ENCODE assay signal across 17 cellular contexts in the genomic region with DNA sequence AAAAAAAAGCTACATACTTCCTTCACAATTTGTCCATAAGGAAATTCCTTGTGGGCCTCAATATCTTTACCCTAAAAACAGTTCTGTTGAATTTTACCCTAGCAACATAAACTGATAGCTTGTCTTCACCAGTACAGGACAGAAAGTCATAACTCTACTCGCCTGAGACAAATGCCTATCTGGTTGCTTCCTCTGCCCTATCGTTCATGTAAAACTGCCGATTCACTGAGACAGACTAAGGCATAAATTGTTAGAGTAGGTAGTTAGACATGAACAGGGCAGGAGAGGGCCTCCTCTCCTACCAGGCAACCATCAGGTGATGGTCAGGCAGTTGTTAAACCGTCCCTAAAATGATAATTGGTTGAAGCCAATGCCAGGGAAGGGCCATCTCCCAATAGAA. TPM values are rescaled to one million over a fixed set of nuclear protein-coding genes. Genes with fewer than 3 reads are reported as not detected.
DNase-seq lines count a peak whose midpoint lies in the region; ATAC-seq, FAIRE-seq and TF ChIP-seq lines count a peak whose summit lies in the region.
"Had no signal": no experiment of that assay in that cellular context is flagged by ENCODE, and none has a peak within 500 bp of the region (broad histone marks: within the 10 kb centered on the region; RNA-seq: fewer than 3 reads in every experiment).

No MANE protein-coding gene starts in this region.

- peak overlapping the region; percentile 25; the same call in 1 of the 2 replicates for H2AFZ ChIP-seq in KMS-11 (ENCODE audit: low read depth)
- no peak overlapping the region for H2AFZ ChIP-seq in mesenchymal stem cell (ENCODE audit: low read depth, low read length)

- WGBS in mesenchymal stem cell, result 90% methylated on average over 4 of the region's 4 CpGs
- 91 to 95% (median 94%) methylated on average over 4 of the region's 4 CpGs for WGBS in small intestine, 3 donors

- in situ Hi-C loops in brain microvascular endothelial cell (cut with HindIII; ENCODE audit: low pct_ligation_motif_present, low sequenced_read_pairs) (no loop called here), KBM-7 (cut with MboI; ENCODE audit: low pct_unique_long_range_greater_than_20kb, low sequenced_read_pairs) (no loop called here)

- no peak overlapping the region for H2BK5ac ChIP-seq in mesenchymal stem cell (ENCODE audit: low read depth, low read length, poor library complexity, severe bottlenecking)

- H3K27ac ChIP-seq in 22Rv1 (peak overlapping the region; percentile 30; the same call in 1 of the 2 replicates), KMS-11 (peak overlapping the region; percentile 95), brain microvascular endothelial cell (peak overlapping the region; percentile 78), mesenchymal stem cell (ENCODE audit: low read length, poor library complexity, severe bottlenecking) (peak overlapping the region; percentile 97), small intestine (ENCODE audit: low read depth in 1 of 2, low read length in 1 of 2) (no peak overlapping the region)

- DNase-seq in brain microvascular endothelial cell (no peak), mesenchymal stem cell (peak; percentile 18), NCI-H748 treated with DMSO at 0.1 percent for 48 hours (lab: John Stamatoyannopoulos, UW) (no peak), KBM-7 (no peak), small intestine (no peak)
- DNase-seq: activated gamma-delta T cell treated with Interleukin-2 at 50 U/mL for 16 hours; H7; head of caudate nucleus; NCI-H2171 treated with DMSO at 0.1 percent for 48 hours; NK-92 treated with Interleukin-12 subunit alpha and Interleukin-12 subunit beta, amount 100 ng/mL, for 24 hours; SHP77 treated with DMSO at 0.1 percent for 48 hours; stimulated activated naive CD8-positive, alpha-beta T cell treated with anti-CD3 and anti-CD28 coated beads, Interleukin-15, amount 100 ng/mL, for 72 hours had no signal

- no peaks in the 10 kb centered on the region for H4K20me1 ChIP-seq in KMS-11 (ENCODE audit: insufficient read depth)

- FAIRE-seq in small intestine (lab: Jason Lieb, UNC), result no peak

- H3K18ac ChIP-seq in mesenchymal stem cell (ENCODE audit: low read depth in 1 of 2, low read length in 2 of 2), result peak overlapping the region; percentile 1 to 69

- peak overlapping the region in 1 of 2 experiments; percentile 89 for H2BK12ac ChIP-seq in mesenchymal stem cell (ENCODE audit: low read length in 2 of 2)

- no peaks in the 10 kb centered on the region for H3K79me1 ChIP-seq in mesenchymal stem cell (replicated peaks; ENCODE audit: low read length, poor library complexity, severe bottlenecking)

- H2AK5ac ChIP-seq in mesenchymal stem cell (ENCODE audit: low read length, severe bottlenecking), result no peak overlapping the region

- no peak overlapping the region for H4K8ac ChIP-seq in mesenchymal stem cell (ENCODE audit: low read length)

- H3K79me2 ChIP-seq in KMS-11 (ENCODE audit: insufficient read depth, low read depth), result no peaks in the 10 kb centered on the region

- no peak overlapping the region for H3K14ac ChIP-seq in mesenchymal stem cell (ENCODE audit: low read length in 2 of 2)

- H2BK15ac ChIP-seq in mesenchymal stem cell (ENCODE audit: low read depth, poor library complexity, severe bottlenecking), result no peak overlapping the region

- H2BK120ac ChIP-seq in mesenchymal stem cell (ENCODE audit: low read depth, low read length), result no peak overlapping the region

- no peak overlapping the region for H3K4ac ChIP-seq in mesenchymal stem cell (ENCODE audit: low read depth in 1 of 2, low read length in 2 of 2)

- no peak for ATAC-seq in HG02840 (IDR thresholded peaks at IDR 0.05; ENCODE audit: low FRiP score, unreplicated experiment)
- ATAC-seq: stimulated activated naive CD8-positive, alpha-beta T cell treated with anti-CD3 and anti-CD28 coated beads, Interleukin-15, amount 100 ng/mL, for 72 hours had no signal

- no peak overlapping the region for H4K91ac ChIP-seq in mesenchymal stem cell (ENCODE audit: low read length)

- H3K4me1 ChIP-seq in KMS-11 (ENCODE audit: low read depth, poor library complexity, severe bottlenecking), result peaks cover 89% of the 10 kb centered on the region
- H3K4me1 ChIP-seq in mesenchymal stem cell (ENCODE audit: control insufficient read depth, insufficient read depth, low read depth, low read length), result peaks cover 11% of the 10 kb centered on the region
- peaks cover 0 to 5% of the 10 kb centered on the region in 2 donors for H3K4me1 ChIP-seq in small intestine (ENCODE audit: control insufficient read depth in 2 of 2, insufficient read depth in 1 of 2, low read depth in 1 of 2, low read length in 1 of 2)
- H3K4me1 ChIP-seq: breast epithelium had no signal

- H3K4me2 ChIP-seq in KMS-11 (peak overlapping the region; percentile 83), mesenchymal stem cell (ENCODE audit: low read length, poor library complexity, severe bottlenecking) (no peak overlapping the region)

- TF ChIP-seq CTCF in 22Rv1 (IDR thresholded peaks at IDR 0.05) (no peak), KMS-11 (conservative IDR thresholded peaks at IDR 0.05; ENCODE audit: low read depth, low read length) (no peak), brain microvascular endothelial cell (IDR thresholded peaks at IDR 0.05; ENCODE audit: low read depth, low read length, missing control alignments) (no peak)

- H3K9me3 ChIP-seq in mesenchymal stem cell (ENCODE audit: control insufficient read depth, low read length) (no peaks in the 10 kb centered on the region), small intestine (ENCODE audit: control insufficient read depth, low read depth) (no peaks in the 10 kb centered on the region)
- H3K9me3 ChIP-seq: breast epithelium had no signal

- H3K36me3 ChIP-seq in KMS-11 (ENCODE audit: insufficient read depth) (no peaks in the 10 kb centered on the region), brain microvascular endothelial cell (replicated peaks) (no peaks in the 10 kb centered on the region), mesenchymal stem cell (ENCODE audit: control insufficient read depth in 1 of 2, insufficient read depth in 2 of 2, low read depth in 1 of 2, low read length in 2 of 2) (no peaks in the 10 kb centered on the region), small intestine (ENCODE audit: control insufficient read depth in 2 of 2, insufficient read depth in 2 of 2, low read length in 2 of 2) (no peaks in the 10 kb centered on the region)
- H3K36me3 ChIP-seq: breast epithelium had no signal

- H3K4me3 ChIP-seq in KMS-11 (IDR thresholded peaks at IDR 0.05; ENCODE audit: insufficient read depth, low read depth, low read length) (no peak overlapping the region), brain microvascular endothelial cell (ENCODE audit: low read depth, low read length) (no peak overlapping the region), mesenchymal stem cell (ENCODE audit: insufficient read depth in 1 of 2, low read depth in 1 of 2, low read length in 2 of 2) (peak overlapping the region in 1 of 2 experiments; percentile 49), small intestine (ENCODE audit: low read depth in 1 of 2, low read length in 2 of 2) (no peak overlapping the region)
- H3K4me3 ChIP-seq: breast epithelium had no signal

- H3K9ac ChIP-seq in KMS-11 (peak overlapping the region; percentile 68; the same call in 1 of the 2 replicates), mesenchymal stem cell (ENCODE audit: low read length) (peak overlapping the region; percentile 89)

- no peaks in the 10 kb centered on the region for H3K27me3 ChIP-seq in KMS-11 (ENCODE audit: insufficient read depth, low read depth)
- H3K27me3 ChIP-seq in brain microvascular endothelial cell (replicated peaks), result no peaks in the 10 kb centered on the region
- H3K27me3 ChIP-seq in mesenchymal stem cell (ENCODE audit: control insufficient read depth in 1 of 2, insufficient read depth in 1 of 2, low read length in 2 of 2), result no peaks in the 10 kb centered on the region
- no peaks in the 10 kb centered on the region for H3K27me3 ChIP-seq in small intestine (ENCODE audit: control insufficient read depth in 2 of 2, insufficient read depth in 2 of 2, low read length in 2 of 2)
- H3K27me3 ChIP-seq: breast epithelium had no signal

- no peak overlapping the region for H3K23ac ChIP-seq in mesenchymal stem cell (ENCODE audit: low read length in 2 of 2)

RNA-seq across cellular contexts. Expression of a gene that starts 25.0 kb away (rescaled TPM):
- 29.1 TPM for polyA plus RNA-seq in mesenchymal stem cell (2013, experiment 1 of 2)
- 30.3 TPM for polyA plus RNA-seq in mesenchymal stem cell (2013, experiment 2 of 2)
- 10 to 100 TPM; 16.2 to 17.2 (median 16.6) TPM for polyA plus RNA-seq in small intestine

RNA-seq across cellular contexts. Expression of a gene that starts 25.1 kb away (rescaled TPM):
- 0.03 TPM for polyA plus RNA-seq in mesenchymal stem cell (2013, experiment 1 of 2)
- polyA plus RNA-seq in mesenchymal stem cell (2013, experiment 2 of 2), result not detected
- not detected for polyA plus RNA-seq in small intestine
- polyA plus RNA-seq: neural cell had no signal

RNA-seq across cellular contexts. Expression of a gene that starts 39.6 kb away (rescaled TPM):
- polyA plus RNA-seq in mesenchymal stem cell (2013, experiment 1 of 2), result 26.8 TPM
- polyA plus RNA-seq in mesenchymal stem cell (2013, experiment 2 of 2), result 26.9 TPM
- polyA plus RNA-seq in small intestine, result 1 to 10 TPM; 1.4 to 7.5 (median 2.0) TPM
- polyA plus RNA-seq: neural cell had no signal

RNA-seq across cellular contexts. Expression of a gene that starts 51.0 kb away (rescaled TPM):
- polyA plus RNA-seq in mesenchymal stem cell (2013, experiment 1 of 2), result 4.6 TPM
- polyA plus RNA-seq in mesenchymal stem cell (2013, experiment 2 of 2), result 4.7 TPM
- 1 to 10 TPM; 4.2 to 4.9 (median 4.8) TPM for polyA plus RNA-seq in small intestine

Comparison
In these comparisons a context has a peak if more than half of its experiments do, and no peak if none do; other contexts are left out.
1. H3K27ac ChIP-seq: peak in 22Rv1 (single experiment), KMS-11 (single experiment), brain microvascular endothelial cell (single experiment) and mesenchymal stem cell (single experiment); none in small intestine (0 of 2).